24 cellular contexts compared by ENCODE assay signal in genomic region chr21:23223882-23224281, GRCh38.
"Had no signal": no experiment of that assay in that cellular context is flagged by ENCODE, and none has a peak within 500 bp of the region (broad histone marks: within the 10 kb centered on the region; RNA-seq: fewer than 3 reads in every experiment).

No MANE protein-coding gene starts in this region.

- H3K4me1 ChIP-seq: lower lobe of right lung, testis had no signal

- H3K27me3 Mint-ChIP-seq: activated CD4-positive, alpha-beta T cell treated with anti-CD3 and anti-CD28 coated beads, Interleukin-2, amount 10 ng/mL, durations not matched to agents 7 days and 5 days; activated CD8-positive, alpha-beta memory T cell treated with anti-CD3 and anti-CD28 coated beads, Interleukin-2, amount 10 ng/mL, durations not matched to agents 7 days and 5 days; activated CD8-positive, alpha-beta T cell treated with anti-CD3 and anti-CD28 coated beads for 36 hours; activated naive CD4-positive, alpha-beta T cell treated with anti-CD3 and anti-CD28 coated beads, Interleukin-2, amount 10 ng/mL, durations not matched to agents 7 days and 5 days; naive B cell; stimulated activated memory B cell treated with anti-CD40 and anti-IgM and Interleukin-4, amounts not matched to agents 10 μg/mL and 1 μg/mL and 100 μg/mL, for 72 hours; type B pancreatic cell had no signal

- H3K36me3 Mint-ChIP-seq: activated CD8-positive, alpha-beta memory T cell treated with anti-CD3 and anti-CD28 coated beads, Interleukin-2, amount 10 ng/mL, durations not matched to agents 7 days and 5 days; activated naive CD4-positive, alpha-beta T cell treated with anti-CD3 and anti-CD28 coated beads, Interleukin-2, amount 10 ng/mL, durations not matched to agents 7 days and 5 days; immature natural killer cell; naive B cell; stimulated activated memory B cell treated with anti-CD40 and anti-IgM and Interleukin-4, amounts not matched to agents 10 μg/mL and 1 μg/mL and 100 μg/mL, for 72 hours; type B pancreatic cell had no signal

- H3K27ac Mint-ChIP-seq: activated CD4-positive, alpha-beta T cell treated with anti-CD3 and anti-CD28 coated beads, Interleukin-2, amount 10 ng/mL, durations not matched to agents 7 days and 5 days; activated CD8-positive, alpha-beta memory T cell treated with anti-CD3 and anti-CD28 coated beads, Interleukin-2, amount 10 ng/mL, durations not matched to agents 7 days and 5 days; activated CD8-positive, alpha-beta T cell treated with anti-CD3 and anti-CD28 coated beads for 36 hours; activated naive CD4-positive, alpha-beta T cell treated with anti-CD3 and anti-CD28 coated beads, Interleukin-2, amount 10 ng/mL, durations not matched to agents 7 days and 5 days; immature natural killer cell; naive B cell; stimulated activated memory B cell treated with anti-CD40 and anti-IgM and Interleukin-4, amounts not matched to agents 10 μg/mL and 1 μg/mL and 100 μg/mL, for 72 hours; T-helper 2 cell treated with Interferon-gamma antibody and Interleukin-4, amounts not matched to agents 5 μg/mL and 100 μg/mL, for 36 hours; type B pancreatic cell had no signal

- DNase-seq: activated CD4-positive, alpha-beta T cell treated with anti-CD3 and anti-CD28 coated beads, Interleukin-2, amount 10 ng/mL, durations not matched to agents 7 days and 5 days; activated CD4-positive, CD25-positive, alpha-beta regulatory T cell treated with anti-CD3 and anti-CD28 coated beads, Interleukin-2, amount 50 U/mL, for 72 hours; activated CD8-positive, alpha-beta memory T cell treated with anti-CD3 and anti-CD28 coated beads, Interleukin-2, amount 10 ng/mL, durations not matched to agents 7 days and 5 days; activated CD8-positive, alpha-beta T cell treated with anti-CD3 and anti-CD28 coated beads for 36 hours; activated effector memory CD4-positive, alpha-beta T cell treated with anti-CD3 and anti-CD28 coated beads, Interleukin-2, amount 50 U/mL, for 16 hours; activated naive CD4-positive, alpha-beta T cell treated with anti-CD3 and anti-CD28 coated beads, Interleukin-2, amount 10 ng/mL, durations not matched to agents 7 days and 5 days; activated T-cell treated with anti-CD3 and anti-CD28 coated beads for 4 hours; amygdala; cerebellar nuclear complex; immature natural killer cell; lower lobe of right lung; naive B cell; small intestine; stimulated activated CD4-positive, alpha-beta T cell treated with anti-CD3 and anti-CD28 coated beads, Interleukin-15, amount 100 ng/mL, for 24 hours; testis had no signal

- H3K4me1 Mint-ChIP-seq: activated CD4-positive, alpha-beta T cell treated with anti-CD3 and anti-CD28 coated beads, Interleukin-2, amount 10 ng/mL, durations not matched to agents 7 days and 5 days; activated CD8-positive, alpha-beta memory T cell treated with anti-CD3 and anti-CD28 coated beads, Interleukin-2, amount 10 ng/mL, durations not matched to agents 7 days and 5 days; activated naive CD4-positive, alpha-beta T cell treated with anti-CD3 and anti-CD28 coated beads, Interleukin-2, amount 10 ng/mL, durations not matched to agents 7 days and 5 days; immature natural killer cell; naive B cell; stimulated activated memory B cell treated with anti-CD40 and anti-IgM and Interleukin-4, amounts not matched to agents 10 μg/mL and 1 μg/mL and 100 μg/mL, for 72 hours had no signal

- H3K9me3 Mint-ChIP-seq: activated naive CD4-positive, alpha-beta T cell treated with anti-CD3 and anti-CD28 coated beads, Interleukin-2, amount 10 ng/mL, durations not matched to agents 7 days and 5 days; stimulated activated memory B cell treated with anti-CD40 and anti-IgM and Interleukin-4, amounts not matched to agents 10 μg/mL and 1 μg/mL and 100 μg/mL, for 72 hours; type B pancreatic cell had no signal

- H3K4me3 Mint-ChIP-seq: activated CD4-positive, alpha-beta T cell treated with anti-CD3 and anti-CD28 coated beads, Interleukin-2, amount 10 ng/mL, durations not matched to agents 7 days and 5 days; activated CD8-positive, alpha-beta memory T cell treated with anti-CD3 and anti-CD28 coated beads, Interleukin-2, amount 10 ng/mL, durations not matched to agents 7 days and 5 days; activated CD8-positive, alpha-beta T cell treated with anti-CD3 and anti-CD28 coated beads for 36 hours; activated naive CD4-positive, alpha-beta T cell treated with anti-CD3 and anti-CD28 coated beads, Interleukin-2, amount 10 ng/mL, durations not matched to agents 7 days and 5 days; immature natural killer cell; naive B cell; neural crest cell; stimulated activated memory B cell treated with anti-CD40 and anti-IgM and Interleukin-4, amounts not matched to agents 10 μg/mL and 1 μg/mL and 100 μg/mL, for 72 hours; T-helper 2 cell treated with Interferon-gamma antibody and Interleukin-4, amounts not matched to agents 5 μg/mL and 100 μg/mL, for 36 hours; type B pancreatic cell had no signal

- H3K27me3 ChIP-seq: testis had no signal

- H3K27ac ChIP-seq: coronary artery, epithelial cell of prostate, lower lobe of right lung, testis, VCaP had no signal

- H3K4me3 ChIP-seq: coronary artery, lower lobe of right lung, testis had no signal

- H3K9me3 ChIP-seq: lower lobe of right lung, testis had no signal

- H3K36me3 ChIP-seq: lower lobe of right lung had no signal

- ATAC-seq: activated CD8-positive, alpha-beta memory T cell treated with anti-CD3 and anti-CD28 coated beads, Interleukin-2, amount 10 ng/mL, durations not matched to agents 7 days and 5 days; activated CD8-positive, alpha-beta T cell treated with anti-CD3 and anti-CD28 coated beads for 36 hours; left lobe of liver; lower lobe of right lung; sciatic nerve; stimulated activated memory B cell treated with anti-CD40 and anti-IgM and Interleukin-4, amounts not matched to agents 10 μg/mL and 1 μg/mL and 100 μg/mL, for 72 hours had no signal
